Comparison of ENCODE assay signal across 24 cellular contexts in the genomic region with DNA sequence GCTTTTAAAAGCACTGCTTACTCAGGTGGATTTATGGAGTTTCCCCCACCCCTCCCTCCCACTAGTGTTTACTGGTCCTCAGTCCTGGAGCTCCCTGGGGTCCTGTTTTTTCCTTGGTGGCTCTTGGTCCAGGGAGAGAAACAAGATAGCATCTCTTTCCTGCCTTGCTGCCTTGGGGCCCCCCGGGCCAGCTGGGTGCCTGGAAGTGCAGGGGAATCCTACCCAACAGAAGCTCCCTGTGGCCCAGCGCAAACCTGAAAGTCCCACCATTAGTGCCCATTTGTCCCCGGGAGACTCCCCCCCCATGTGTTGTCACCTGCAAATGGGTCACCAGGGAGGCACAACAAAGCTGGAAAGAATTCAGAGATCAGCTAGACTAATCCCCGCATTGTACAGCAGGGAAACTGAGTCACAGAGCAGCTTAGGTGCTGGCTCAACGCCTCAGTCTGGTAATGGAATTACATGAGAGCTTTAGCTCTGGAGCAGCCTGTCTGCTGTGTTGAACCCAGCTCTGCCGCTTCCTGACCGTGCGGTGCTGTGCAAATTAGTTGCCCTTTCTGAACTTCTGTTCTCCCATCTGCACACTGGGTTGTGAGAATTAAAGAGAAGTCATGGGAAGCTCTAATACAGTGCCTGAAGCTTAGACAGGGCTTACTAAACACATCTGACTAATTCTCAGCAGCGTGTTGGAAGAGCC. TPM values are rescaled to one million over a fixed set of nuclear protein-coding genes. Genes with fewer than 3 reads are reported as not detected.
"Had no signal": no experiment of that assay in that cellular context is flagged by ENCODE, and none has a peak within 500 bp of the region (broad histone marks: within the 10 kb centered on the region; RNA-seq: fewer than 3 reads in every experiment).

No MANE protein-coding gene starts in this region.

- H3K36me3 Mint-ChIP-seq: activated CD8-positive, alpha-beta memory T cell treated with anti-CD3 and anti-CD28 coated beads, Interleukin-2, amount 10 ng/mL, durations not matched to agents 7 days and 5 days; activated naive CD4-positive, alpha-beta T cell treated with anti-CD3 and anti-CD28 coated beads, Interleukin-2, amount 50 U/mL, for 24 hours; T-cell had no signal

- ATAC-seq: activated CD8-positive, alpha-beta memory T cell treated with anti-CD3 and anti-CD28 coated beads, Interleukin-2, amount 10 ng/mL, durations not matched to agents 7 days and 5 days; T-cell had no signal

- H3K9ac ChIP-seq: KMS-11 had no signal

- FAIRE-seq: bronchial epithelial cell, TTC549 had no signal

- H3K4me3 Mint-ChIP-seq: activated B cell treated with CpG ODN at 0.5 μM for 24 hours; activated CD4-positive, alpha-beta T cell treated with anti-CD3 and anti-CD28 coated beads, Interleukin-2, amount 10 ng/mL, durations not matched to agents 24 days and 14 days; activated CD8-positive, alpha-beta memory T cell treated with anti-CD3 and anti-CD28 coated beads, Interleukin-2, amount 10 ng/mL, durations not matched to agents 7 days and 5 days; activated naive CD4-positive, alpha-beta T cell treated with anti-CD3 and anti-CD28 coated beads, Interleukin-2, amount 50 U/mL, for 24 hours; activated T-cell treated with anti-CD3 and anti-CD28 coated beads, Interleukin-2, amount 50 U/mL, for 24 hours; activated T-helper 1 cell treated with anti-CD3 and anti-CD28 coated beads, Interleukin-12 subunit alpha, Interleukin-12 subunit beta, Interleukin-2, Interleukin-4 antibody, amounts not matched to agents 30 ng/mL and 10 ng/mL and 1 ng/mL, durations not matched to agents 14 hours and 24 hours and 36 hours; T-cell had no signal

- DNase-seq: activated B cell treated with CpG ODN at 0.5 μM for 24 hours; activated CD4-positive, alpha-beta T cell treated with anti-CD3 and anti-CD28 coated beads for 1 hour; activated CD4-positive, alpha-beta T cell treated with anti-CD3 and anti-CD28 coated beads, Interleukin-2, amount 10 ng/mL, durations not matched to agents 24 days and 14 days; activated CD4-positive, alpha-beta T cell treated with anti-CD3 and anti-CD28 coated beads, Interleukin-2, amount 50 U/mL, for 48 hours; activated CD8-positive, alpha-beta memory T cell treated with anti-CD3 and anti-CD28 coated beads, Interleukin-2, amount 10 ng/mL, durations not matched to agents 7 days and 5 days; activated effector memory CD4-positive, alpha-beta T cell treated with Interleukin-2 at 50 U/mL for 16 hours; activated naive CD4-positive, alpha-beta T cell; activated T-cell treated with anti-CD3 and anti-CD28 coated beads, Interleukin-2, amount 50 U/mL, for 24 hours; MG63; NCI-H146; NCI-H187 treated with DMSO at 0.1 percent for 48 hours; NCI-H2081 treated with DMSO at 0.1 percent for 48 hours; NCI-H446; NCI-H524; T-cell; T-helper 2 cell; T1000 had no signal

- H3K27ac Mint-ChIP-seq: activated B cell treated with CpG ODN at 0.5 μM for 24 hours; activated CD4-positive, alpha-beta T cell treated with anti-CD3 and anti-CD28 coated beads, Interleukin-2, amount 10 ng/mL, durations not matched to agents 24 days and 14 days; activated CD8-positive, alpha-beta memory T cell treated with anti-CD3 and anti-CD28 coated beads, Interleukin-2, amount 10 ng/mL, durations not matched to agents 7 days and 5 days; activated naive CD4-positive, alpha-beta T cell treated with anti-CD3 and anti-CD28 coated beads, Interleukin-2, amount 50 U/mL, for 24 hours; activated T-cell treated with anti-CD3 and anti-CD28 coated beads, Interleukin-2, amount 50 U/mL, for 24 hours; activated T-helper 1 cell treated with anti-CD3 and anti-CD28 coated beads, Interleukin-12 subunit alpha, Interleukin-12 subunit beta, Interleukin-2, Interleukin-4 antibody, amounts not matched to agents 30 ng/mL and 10 ng/mL and 1 ng/mL, durations not matched to agents 14 hours and 24 hours and 36 hours; T-cell had no signal

- H3K27me3 Mint-ChIP-seq: activated CD8-positive, alpha-beta memory T cell treated with anti-CD3 and anti-CD28 coated beads, Interleukin-2, amount 10 ng/mL, durations not matched to agents 7 days and 5 days; activated naive CD4-positive, alpha-beta T cell treated with anti-CD3 and anti-CD28 coated beads, Interleukin-2, amount 50 U/mL, for 24 hours had no signal

- H3K9me3 ChIP-seq: MG63 had no signal

- H3K9me3 Mint-ChIP-seq: activated B cell treated with CpG ODN at 0.5 μM for 24 hours; activated CD4-positive, alpha-beta T cell treated with anti-CD3 and anti-CD28 coated beads, Interleukin-2, amount 10 ng/mL, durations not matched to agents 24 days and 14 days; activated naive CD4-positive, alpha-beta T cell treated with anti-CD3 and anti-CD28 coated beads, Interleukin-2, amount 50 U/mL, for 24 hours; activated T-cell treated with anti-CD3 and anti-CD28 coated beads, Interleukin-2, amount 50 U/mL, for 24 hours; activated T-helper 1 cell treated with anti-CD3 and anti-CD28 coated beads, Interleukin-12 subunit alpha, Interleukin-12 subunit beta, Interleukin-2, Interleukin-4 antibody, amounts not matched to agents 30 ng/mL and 10 ng/mL and 1 ng/mL, durations not matched to agents 14 hours and 24 hours and 36 hours; T-cell had no signal

- H3K27me3 ChIP-seq: MG63 had no signal

- H3K36me3 ChIP-seq: MG63 had no signal

- H3K4me1 Mint-ChIP-seq: activated CD4-positive, alpha-beta T cell treated with anti-CD3 and anti-CD28 coated beads, Interleukin-2, amount 10 ng/mL, durations not matched to agents 24 days and 14 days; activated CD8-positive, alpha-beta memory T cell treated with anti-CD3 and anti-CD28 coated beads, Interleukin-2, amount 10 ng/mL, durations not matched to agents 7 days and 5 days; activated naive CD4-positive, alpha-beta T cell treated with anti-CD3 and anti-CD28 coated beads, Interleukin-2, amount 50 U/mL, for 24 hours; T-cell had no signal

- H3K4me3 ChIP-seq: MG63, PC-9, SK-N-MC had no signal

- H3K27ac ChIP-seq: KMS-11, PC-9, SK-N-MC had no signal

RNA-seq across cellular contexts. Expression of a gene that starts 38.2 kb away (rescaled TPM):
- total RNA-seq: activated CD4-positive, alpha-beta T cell treated with anti-CD3 and anti-CD28 coated beads, Interleukin-2, amount 10 ng/mL, durations not matched to agents 24 days and 14 days; activated T-helper 1 cell treated with anti-CD3 and anti-CD28 coated beads, Interleukin-12 subunit alpha, Interleukin-12 subunit beta, Interleukin-2, Interleukin-4 antibody, amounts not matched to agents 30 ng/mL and 10 ng/mL and 1 ng/mL, durations not matched to agents 14 hours and 24 hours and 36 hours had no signal
